Comparison of ENCODE assay signal across 1 cellular context in the genomic region with DNA sequence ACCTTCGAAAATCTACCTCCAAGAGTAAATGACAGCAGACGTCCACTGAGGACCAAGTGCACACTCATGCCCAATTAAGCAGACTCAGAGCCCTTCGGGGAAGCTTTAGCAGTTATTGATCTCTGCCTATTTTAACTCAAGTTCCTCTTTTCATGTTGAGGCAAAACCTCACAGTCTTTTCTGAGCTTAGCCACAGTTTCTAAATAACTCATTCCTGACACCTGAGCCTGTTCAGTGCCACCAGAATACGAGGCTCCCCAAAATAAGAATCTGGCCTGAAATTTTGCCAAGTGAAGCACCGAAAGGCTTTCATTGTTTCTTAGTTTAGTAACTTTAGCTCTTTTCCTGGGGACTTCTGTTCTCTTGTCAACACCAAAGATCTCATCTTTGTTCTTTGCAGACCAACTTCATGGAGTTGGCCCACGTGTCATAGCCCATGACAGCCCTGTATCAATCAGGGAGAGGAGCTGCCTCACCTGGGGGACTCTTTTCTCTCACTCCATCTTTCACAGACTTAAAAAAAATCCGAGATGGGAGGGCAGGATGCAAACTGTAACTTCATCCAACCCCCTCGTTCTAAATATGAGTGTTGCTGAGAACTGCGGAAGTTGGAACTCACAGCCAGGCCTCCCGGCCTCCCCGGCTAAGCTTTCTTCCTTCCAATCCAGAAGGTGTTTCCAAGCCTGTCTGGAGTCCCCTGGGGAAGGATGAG.
TF ChIP-seq lines count a peak whose summit lies in the region.

No MANE protein-coding gene starts in this region.

TF ChIP-seq in SK-N-SH, 30 proteins besides CTCF, POLR2A, EP300 and RAD21 (continued from another document):
- TF ChIP-seq GABPA (IDR thresholded peaks at IDR 0.05; ENCODE audit: low read depth), result no peak
